22 cellular contexts compared by ENCODE assay signal in genomic region chr14:61726772-61727658, GRCh38. TPM values are rescaled to one million over a fixed set of nuclear protein-coding genes. Genes with fewer than 3 reads are reported as not detected.
DNase-seq lines count a peak whose midpoint lies in the region; ATAC-seq and TF ChIP-seq lines count a peak whose summit lies in the region.
"Had no signal": no experiment of that assay in that cellular context is flagged by ENCODE, and none has a peak within 500 bp of the region (broad histone marks: within the 10 kb centered on the region; RNA-seq: fewer than 3 reads in every experiment).

No MANE protein-coding gene starts in this region.

- H2AK5ac ChIP-seq in mesenchymal stem cell (ENCODE audit: low read length, severe bottlenecking) = no peak overlapping the region

- H3K14ac ChIP-seq in mesenchymal stem cell (ENCODE audit: low read length in 2 of 2) = no peak overlapping the region

- H4K8ac ChIP-seq in mesenchymal stem cell (ENCODE audit: low read length) = no peak overlapping the region

- no peaks in the 10 kb centered on the region for H3K9me3 Mint-ChIP-seq in T-helper 1 cell treated with Interleukin-12 subunit alpha and Interleukin-12 subunit beta and Interleukin-4 antibody, amounts not matched to agents 30 μg/mL and 1 μg/mL, for 36 hours
- no peaks in the 10 kb centered on the region for H3K9me3 Mint-ChIP-seq in CD8-positive, alpha-beta T cell
- no peaks in the 10 kb centered on the region for H3K9me3 Mint-ChIP-seq in activated CD8-positive, alpha-beta T cell treated with anti-CD3 and anti-CD28 coated beads, Interleukin-2, amount 10 ng/mL, durations not matched to agents 7 days and 5 days (ENCODE audit: insufficient read depth)
- H3K9me3 Mint-ChIP-seq: nephron had no signal

- POLR2A ChIA-PET in CD8-positive, alpha-beta T cell (lab: Charles Lee) = no interaction called here
- POLR2A ChIA-PET in activated CD8-positive, alpha-beta T cell treated with anti-CD3 and anti-CD28 coated beads, Interleukin-2, amount 10 ng/mL, durations not matched to agents 7 days and 5 days (lab: Charles Lee) = no interaction called here

- H3K18ac ChIP-seq in mesenchymal stem cell (ENCODE audit: low read depth in 1 of 2, low read length in 2 of 2) = no peak overlapping the region

- H3K36me3 ChIP-seq in CD8-positive, alpha-beta T cell (ENCODE audit: insufficient read depth, low read length) = peaks cover 32% of the 10 kb centered on the region
- peaks cover 20 to 99% of the 10 kb centered on the region in 2 experiments for H3K36me3 ChIP-seq in mesenchymal stem cell (ENCODE audit: control insufficient read depth in 1 of 2, insufficient read depth in 2 of 2, low read depth in 1 of 2, low read length in 2 of 2)

- no peak overlapping the region for H2BK12ac ChIP-seq in mesenchymal stem cell (ENCODE audit: low read length in 2 of 2)

- no peak overlapping the region for H3K27ac ChIP-seq in CD8-positive, alpha-beta T cell (ENCODE audit: low read depth, low read length)
- H3K27ac ChIP-seq in mesenchymal stem cell (ENCODE audit: low read length, poor library complexity, severe bottlenecking) = no peak overlapping the region
- H3K27ac ChIP-seq: 22Rv1, adrenal gland, KMS-11, lower lobe of right lung, psoas muscle, tibial artery had no signal

- H3K27me3 ChIP-seq in CD8-positive, alpha-beta T cell (ENCODE audit: insufficient read depth, low read length) = no peaks in the 10 kb centered on the region
- H3K27me3 ChIP-seq in mesenchymal stem cell (ENCODE audit: control insufficient read depth in 1 of 2, insufficient read depth in 1 of 2, low read length in 2 of 2) = no peaks in the 10 kb centered on the region
- H3K27me3 ChIP-seq: adrenal gland, tibial artery had no signal

- H3K36me3 Mint-ChIP-seq in T-helper 1 cell treated with Interleukin-12 subunit alpha and Interleukin-12 subunit beta and Interleukin-4 antibody, amounts not matched to agents 30 μg/mL and 1 μg/mL, for 36 hours (ENCODE audit: low read depth) = peaks cover 60% of the 10 kb centered on the region
- H3K36me3 Mint-ChIP-seq in CD8-positive, alpha-beta T cell = peaks cover 80% of the 10 kb centered on the region
- peaks cover 71% of the 10 kb centered on the region for H3K36me3 Mint-ChIP-seq in activated CD8-positive, alpha-beta T cell treated with anti-CD3 and anti-CD28 coated beads, Interleukin-2, amount 10 ng/mL, durations not matched to agents 7 days and 5 days (ENCODE audit: low read depth)

- no peak overlapping the region for H3K4me3 Mint-ChIP-seq in T-helper 1 cell treated with Interleukin-12 subunit alpha and Interleukin-12 subunit beta and Interleukin-4 antibody, amounts not matched to agents 30 μg/mL and 1 μg/mL, for 36 hours
- H3K4me3 Mint-ChIP-seq in CD8-positive, alpha-beta T cell = no peak overlapping the region
- H3K4me3 Mint-ChIP-seq in activated CD8-positive, alpha-beta T cell treated with anti-CD3 and anti-CD28 coated beads, Interleukin-2, amount 10 ng/mL, durations not matched to agents 7 days and 5 days = no peak overlapping the region
- H3K4me3 Mint-ChIP-seq: nephron had no signal

- CTCF ChIA-PET in CD8-positive, alpha-beta T cell (lab: Charles Lee) = no interaction called here
- CTCF ChIA-PET in activated CD8-positive, alpha-beta T cell treated with anti-CD3 and anti-CD28 coated beads, Interleukin-2, amount 10 ng/mL, durations not matched to agents 7 days and 5 days (lab: Charles Lee) = interaction anchor here (0.8 to 1.6 kb wide), 4 partner anchors 35 to 111 kb away, joined by 3 to 4 read pairs (median 3); partner anchors contain the start of gene SNAPC1

- ATAC-seq in CD8-positive, alpha-beta T cell = no peak
- ATAC-seq in activated CD8-positive, alpha-beta T cell treated with anti-CD3 and anti-CD28 coated beads, Interleukin-2, amount 10 ng/mL, durations not matched to agents 7 days and 5 days = peak; percentile 34
- ATAC-seq: lower lobe of right lung, Panc1, psoas muscle had no signal

- H3K4me1 Mint-ChIP-seq in T-helper 1 cell treated with Interleukin-12 subunit alpha and Interleukin-12 subunit beta and Interleukin-4 antibody, amounts not matched to agents 30 μg/mL and 1 μg/mL, for 36 hours (ENCODE audit: low read depth) = peaks cover 57% of the 10 kb centered on the region
- H3K4me1 Mint-ChIP-seq in CD8-positive, alpha-beta T cell (ENCODE audit: low read depth) = peaks cover 32% of the 10 kb centered on the region
- H3K4me1 Mint-ChIP-seq in activated CD8-positive, alpha-beta T cell treated with anti-CD3 and anti-CD28 coated beads, Interleukin-2, amount 10 ng/mL, durations not matched to agents 7 days and 5 days (ENCODE audit: low read depth) = peaks cover 53% of the 10 kb centered on the region
- H3K4me1 Mint-ChIP-seq: nephron had no signal

- peak overlapping the region; percentile 13 for H3K9ac ChIP-seq in mesenchymal stem cell (ENCODE audit: low read length)
- H3K9ac ChIP-seq: KMS-11, SK-N-SH had no signal

- H3K27me3 Mint-ChIP-seq in T-helper 1 cell treated with Interleukin-12 subunit alpha and Interleukin-12 subunit beta and Interleukin-4 antibody, amounts not matched to agents 30 μg/mL and 1 μg/mL, for 36 hours (ENCODE audit: low read depth) = no peaks in the 10 kb centered on the region
- no peaks in the 10 kb centered on the region for H3K27me3 Mint-ChIP-seq in CD8-positive, alpha-beta T cell (ENCODE audit: low read depth)
- no peaks in the 10 kb centered on the region for H3K27me3 Mint-ChIP-seq in activated CD8-positive, alpha-beta T cell treated with anti-CD3 and anti-CD28 coated beads, Interleukin-2, amount 10 ng/mL, durations not matched to agents 7 days and 5 days (ENCODE audit: low read depth)

- peaks cover 3% of the 10 kb centered on the region for H3K4me1 ChIP-seq in CD8-positive, alpha-beta T cell (ENCODE audit: insufficient read depth, low read length)
- H3K4me1 ChIP-seq in mesenchymal stem cell (ENCODE audit: control insufficient read depth, insufficient read depth, low read depth, low read length) = peaks cover 4% of the 10 kb centered on the region
- H3K4me1 ChIP-seq: psoas muscle had no signal

- no peak overlapping the region for H2AFZ ChIP-seq in mesenchymal stem cell (ENCODE audit: low read depth, low read length)

- no peak overlapping the region for H2BK120ac ChIP-seq in mesenchymal stem cell (ENCODE audit: low read depth, low read length)

- WGBS in mesenchymal stem cell = 94% methylated on average over 6 of the region's 7 CpGs

- H3K4ac ChIP-seq in mesenchymal stem cell (ENCODE audit: low read depth in 1 of 2, low read length in 2 of 2) = no peak overlapping the region

- H3K9me3 ChIP-seq in CD8-positive, alpha-beta T cell (ENCODE audit: low read length) = no peaks in the 10 kb centered on the region
- H3K9me3 ChIP-seq in mesenchymal stem cell (ENCODE audit: control insufficient read depth, low read length) = no peaks in the 10 kb centered on the region
- H3K9me3 ChIP-seq: adrenal gland, lower lobe of right lung, psoas muscle, SK-N-SH, tibial artery had no signal

- TF ChIP-seq CTCF in CD8-positive, alpha-beta T cell (IDR thresholded peaks at IDR 0.05) = no peak

- DNase-seq in T-helper 1 cell = no peak
- DNase-seq in CD8-positive, alpha-beta T cell = no peak
- DNase-seq in activated CD8-positive, alpha-beta T cell treated with anti-CD3 and anti-CD28 coated beads, Interleukin-2, amount 10 ng/mL, durations not matched to agents 7 days and 5 days = no peak
- DNase-seq in mesenchymal stem cell = no peak
- no peak for DNase-seq in NCI-H2107 treated with DMSO at 0.1 percent for 48 hours (lab: John Stamatoyannopoulos, UW; ENCODE audit: unreplicated experiment)
- no peak for DNase-seq in HT-29 (ENCODE audit: low spot score)
- DNase-seq in KG1 (lab: John Stamatoyannopoulos, UW) = no peak
- DNase-seq: adrenal gland, C1 segment of cervical spinal cord, caudate nucleus, head of caudate nucleus, lower lobe of right lung, NCI-H1105, NCI-H69, psoas muscle, SK-N-SH, tibial artery had no signal

- no peak overlapping the region for H2BK5ac ChIP-seq in mesenchymal stem cell (ENCODE audit: low read depth, low read length, poor library complexity, severe bottlenecking)

- no peak overlapping the region for H4K91ac ChIP-seq in mesenchymal stem cell (ENCODE audit: low read length)

- no peak overlapping the region for H3K4me2 ChIP-seq in mesenchymal stem cell (ENCODE audit: low read length, poor library complexity, severe bottlenecking)
- H3K4me2 ChIP-seq: KMS-11, SK-N-SH had no signal

- intact Hi-C loops in CD8-positive, alpha-beta T cell (cut with DNase I, micrococcal nuclease) = loop anchor here in 1 of 2 experiments (5.0 kb wide), 1 partner anchor 175 kb away; no protein-coding TSS in a partner anchor

- no peak overlapping the region for H3K4me3 ChIP-seq in CD8-positive, alpha-beta T cell (ENCODE audit: low read depth, low read length)
- H3K4me3 ChIP-seq in mesenchymal stem cell (ENCODE audit: insufficient read depth in 1 of 2, low read depth in 1 of 2, low read length in 2 of 2) = no peak overlapping the region
- H3K4me3 ChIP-seq: adrenal gland, lower lobe of right lung, psoas muscle, tibial artery had no signal

- no peaks in the 10 kb centered on the region for H3K79me1 ChIP-seq in mesenchymal stem cell (replicated peaks; ENCODE audit: low read length, poor library complexity, severe bottlenecking)

- H3K23ac ChIP-seq in mesenchymal stem cell (ENCODE audit: low read length in 2 of 2) = no peak overlapping the region

- H3K27ac Mint-ChIP-seq in T-helper 1 cell treated with Interleukin-12 subunit alpha and Interleukin-12 subunit beta and Interleukin-4 antibody, amounts not matched to agents 30 μg/mL and 1 μg/mL, for 36 hours = peak overlapping the region; percentile 50
- peak overlapping the region; percentile 6 for H3K27ac Mint-ChIP-seq in CD8-positive, alpha-beta T cell
- peak overlapping the region; percentile 48 for H3K27ac Mint-ChIP-seq in activated CD8-positive, alpha-beta T cell treated with anti-CD3 and anti-CD28 coated beads, Interleukin-2, amount 10 ng/mL, durations not matched to agents 7 days and 5 days
- H3K27ac Mint-ChIP-seq: nephron had no signal

- H2BK15ac ChIP-seq in mesenchymal stem cell (ENCODE audit: low read depth, poor library complexity, severe bottlenecking) = no peak overlapping the region

RNA-seq across cellular contexts. Expression of gene HIF1A, which starts 31.7 kb away (rescaled TPM):
- total RNA-seq in CD8-positive, alpha-beta T cell = 100 to 1,000 TPM; 335 to 340 TPM
- 100 to 1,000 TPM; 119 to 132 TPM for total RNA-seq in activated CD8-positive, alpha-beta T cell treated with anti-CD3 and anti-CD28 coated beads, Interleukin-2, amount 10 ng/mL, durations not matched to agents 7 days and 5 days
- polyA plus RNA-seq in mesenchymal stem cell (2013, experiment 1 of 2) = 346 TPM
- polyA plus RNA-seq in mesenchymal stem cell (2013, experiment 2 of 2) = 339 TPM
- total RNA-seq in HT-29 (2014; rRNA removed; shearing (Covaris generic)) = 36.5 and 40.6 TPM in 2 replicates

RNA-seq across cellular contexts. Expression of gene SNAPC1, which starts 35.2 kb away (rescaled TPM):
- total RNA-seq in CD8-positive, alpha-beta T cell = 1 to 10 TPM; 6.8 to 7.4 TPM
- 1 to 10 TPM; 6.4 to 6.5 TPM for total RNA-seq in activated CD8-positive, alpha-beta T cell treated with anti-CD3 and anti-CD28 coated beads, Interleukin-2, amount 10 ng/mL, durations not matched to agents 7 days and 5 days
- 9.9 TPM for polyA plus RNA-seq in mesenchymal stem cell (2013, experiment 1 of 2)
- polyA plus RNA-seq in mesenchymal stem cell (2013, experiment 2 of 2) = 10.2 TPM
- 0.74 and 1.5 TPM in 2 replicates for total RNA-seq in HT-29 (2014; rRNA removed; shearing (Covaris generic))
